Comparison of ENCODE assay signal across 23 cellular contexts in the genomic region with DNA sequence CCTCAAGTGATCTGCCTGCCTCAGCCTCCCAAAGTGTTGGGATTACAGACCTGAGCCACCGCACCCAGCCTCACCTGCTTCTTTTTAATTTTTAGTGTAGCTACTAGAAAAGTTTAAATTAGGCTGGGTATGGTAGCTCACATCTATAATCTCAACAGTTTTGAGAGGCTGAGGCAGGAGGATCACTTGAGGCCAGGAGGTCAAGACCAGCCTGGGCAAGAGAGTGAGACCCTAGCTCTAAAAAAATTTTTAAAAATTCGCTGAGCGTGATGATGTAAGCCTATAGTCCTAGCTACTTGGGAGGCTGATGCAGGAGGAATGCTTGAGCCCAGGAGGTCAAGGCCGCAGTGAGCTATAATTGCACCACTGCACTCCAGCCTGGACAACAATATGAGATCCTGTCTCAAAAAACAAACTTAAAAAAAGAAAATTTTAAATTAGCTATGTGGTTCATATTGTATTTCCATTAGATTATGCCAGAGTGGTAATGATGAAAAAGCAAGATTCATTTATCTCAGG.
"Had no signal": no experiment of that assay in that cellular context is flagged by ENCODE, and none has a peak within 500 bp of the region (broad histone marks: within the 10 kb centered on the region; RNA-seq: fewer than 3 reads in every experiment).

No MANE protein-coding gene starts in this region.

- H3K27ac ChIP-seq: breast epithelium, SK-N-MC had no signal

- H3K36me3 ChIP-seq: breast epithelium had no signal

- H3K4me1 ChIP-seq: breast epithelium had no signal

- DNase-seq: activated CD4-positive, alpha-beta T cell treated with anti-CD3 and anti-CD28 coated beads for 4 hours; activated CD8-positive, alpha-beta memory T cell treated with anti-CD3 and anti-CD28 coated beads, Interleukin-2, amount 50 U/mL, for 48 hours; activated CD8-positive, alpha-beta T cell treated with anti-CD3 and anti-CD28 coated beads, Interleukin-2, amount 10 ng/mL, durations not matched to agents 7 days and 5 days; activated naive CD4-positive, alpha-beta T cell treated with anti-CD3 and anti-CD28 coated beads, Interleukin-2, amount 50 U/mL, for 16 hours; activated naive CD8-positive, alpha-beta T cell treated with anti-CD3 and anti-CD28 coated beads, Interleukin-2, amount 10 ng/mL, durations not matched to agents 7 days and 5 days; activated T-cell treated with anti-CD3 and anti-CD28 coated beads, Interleukin-2, amount 50 U/mL, for 1 hour; anterior cingulate cortex; central memory CD4-positive, alpha-beta T cell; NCI-H1105 treated with DMSO at 0.1 percent for 48 hours; NCI-H1436 treated with DMSO at 0.1 percent for 48 hours; NCI-H187 treated with DMSO at 0.1 percent for 48 hours; NCI-H2081 treated with DMSO at 0.1 percent for 48 hours; NCI-H446; NCI-H524; OCI-M1; RPMI8226; SW 1271 had no signal

- H3K27me3 ChIP-seq: adrenal gland, breast epithelium had no signal

- ATAC-seq: activated CD4-positive, CD25-positive, alpha-beta regulatory T cell treated with anti-CD3 and anti-CD28 coated beads, Interleukin-2, amount 50 U/mL, for 24 hours; activated CD8-positive, alpha-beta T cell treated with anti-CD3 and anti-CD28 coated beads, Interleukin-2, amount 10 ng/mL, durations not matched to agents 7 days and 5 days; Panc1; Right ventricle myocardium inferior had no signal

- H3K4me3 ChIP-seq: adrenal gland, breast epithelium, SK-N-MC had no signal

- H3K9me3 ChIP-seq: adrenal gland, breast epithelium had no signal
